ENCODE assay signal across 25 cellular contexts in the genomic region with DNA sequence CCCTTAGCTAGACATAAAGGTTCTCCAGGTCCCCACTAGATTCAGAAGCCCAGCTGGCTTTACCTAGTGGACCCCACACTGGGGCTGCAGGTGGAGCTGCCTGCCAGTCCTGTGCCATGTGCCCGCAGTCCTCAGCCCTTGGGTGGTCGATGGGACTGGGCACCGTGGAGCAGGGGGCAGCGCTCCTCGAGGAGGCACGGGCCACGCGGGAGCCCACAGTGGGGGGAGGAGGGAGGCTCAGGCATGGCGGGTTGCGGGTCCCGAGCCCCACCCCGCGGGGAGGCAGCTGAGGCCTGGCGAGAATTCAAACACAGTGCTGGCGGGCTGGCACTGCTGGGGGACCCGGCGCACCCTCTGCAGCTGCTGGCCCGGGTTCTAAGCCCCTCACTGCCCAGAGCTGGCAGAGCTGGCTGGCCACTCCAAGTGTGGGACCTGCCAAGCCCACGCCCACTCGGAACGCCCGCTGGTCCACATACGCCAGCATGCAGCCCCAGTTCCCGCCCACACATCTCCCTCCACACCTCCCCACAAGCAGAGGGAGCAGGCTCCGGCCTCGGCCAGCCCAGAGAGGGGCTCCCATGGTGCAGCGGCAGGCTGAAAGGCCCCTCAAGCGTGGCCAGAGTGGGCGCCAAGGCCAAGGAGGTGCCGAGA.
DNase-seq lines count a peak whose midpoint lies in the region; ATAC-seq, FAIRE-seq and TF ChIP-seq lines count a peak whose summit lies in the region.
"Had no signal": no experiment of that assay in that cellular context is flagged by ENCODE, and none has a peak within 500 bp of the region (broad histone marks: within the 10 kb centered on the region; RNA-seq: fewer than 3 reads in every experiment).

No MANE protein-coding gene starts in this region.

- no peaks in the 10 kb centered on the region for H3K27me3 Mint-ChIP-seq in type B pancreatic cell
- H3K27me3 Mint-ChIP-seq: CD4-positive, alpha-beta T cell; CD8-positive, alpha-beta memory T cell had no signal

- no peak overlapping the region for H3K4me3 ChIP-seq in right cardiac atrium (ENCODE audit: low read length)
- no peak overlapping the region for H3K4me3 ChIP-seq in heart right ventricle
- H3K4me3 ChIP-seq in kidney (ENCODE audit: low read length in 2 of 2) = no peak overlapping the region
- no peak overlapping the region for H3K4me3 ChIP-seq in lower lobe of right lung
- H3K4me3 ChIP-seq: A549; BLaER1 treated with 17β-estradiol and CSF1 and Interleukin-3, amounts not matched to agents 10 nM and 100 nM; GM23338 had no signal

- no peak for TF ChIP-seq CTCF in heart right ventricle (IDR thresholded peaks at IDR 0.05)
- TF ChIP-seq CTCF in kidney (IDR thresholded peaks at IDR 0.05; ENCODE audit: borderline replicate concordance, extremely low read depth, insufficient read depth) = no peak
- TF ChIP-seq CTCF in type B pancreatic cell (conservative IDR thresholded peaks at IDR 0.05) = no peak
- TF ChIP-seq CTCF in lower lobe of right lung (IDR thresholded peaks at IDR 0.05) = no peak

- no peak overlapping the region for H3K27ac Mint-ChIP-seq in type B pancreatic cell
- H3K27ac Mint-ChIP-seq in activated naive CD4-positive, alpha-beta T cell treated with anti-CD3 and anti-CD28 coated beads, Interleukin-2, amount 50 U/mL, for 72 hours = no peak overlapping the region
- H3K27ac Mint-ChIP-seq: CD14-positive monocyte; CD4-positive, alpha-beta T cell; CD8-positive, alpha-beta memory T cell; GM23338; H9 had no signal

- H3K27ac ChIP-seq in right cardiac atrium (ENCODE audit: low read length) (no peak overlapping the region), heart right ventricle (no peak overlapping the region), kidney (ENCODE audit: low read depth in 2 of 2, low read length in 2 of 2) (no peak overlapping the region), lower lobe of right lung (no peak overlapping the region)
- H3K27ac ChIP-seq: A549; BLaER1 treated with 17β-estradiol and CSF1 and Interleukin-3, amounts not matched to agents 10 nM and 100 nM had no signal

- H3K36me3 Mint-ChIP-seq in type B pancreatic cell = no peaks in the 10 kb centered on the region
- H3K36me3 Mint-ChIP-seq in activated naive CD4-positive, alpha-beta T cell treated with anti-CD3 and anti-CD28 coated beads, Interleukin-2, amount 50 U/mL, for 72 hours = peaks cover 0 to 6% of the 10 kb centered on the region in 2 donors
- H3K36me3 Mint-ChIP-seq: CD14-positive monocyte; CD8-positive, alpha-beta memory T cell had no signal

- intact Hi-C loops in right cardiac atrium (cut with DNase I) = no loop called here
- intact Hi-C loops in heart right ventricle (cut with DNase I) = no loop called here
- intact Hi-C loops in kidney (cut with DNase I) = no loop called here
- intact Hi-C loops in lower lobe of right lung (cut with DNase I) = no loop called here

- 92% methylated on average over 30 of the region's 30 CpGs for WGBS in right cardiac atrium
- WGBS in heart right ventricle, 2 donors = 90 to 96% methylated on average over 26 to 30 of the region's 30 CpGs

- FAIRE-seq in kidney (lab: Jason Lieb, UNC) = no peak
- FAIRE-seq: A549, D721Med, GM12891, GM18507 had no signal

- H3K9ac ChIP-seq in kidney (ENCODE audit: low read length in 2 of 2) = no peak overlapping the region
- H3K9ac ChIP-seq: BLaER1 treated with 17β-estradiol and CSF1 and Interleukin-3, amounts not matched to agents 10 nM and 100 nM had no signal

- H3K27me3 ChIP-seq in right cardiac atrium (ENCODE audit: control insufficient read depth, insufficient read depth) = no peaks in the 10 kb centered on the region
- no peaks in the 10 kb centered on the region for H3K27me3 ChIP-seq in heart right ventricle
- no peaks in the 10 kb centered on the region for H3K27me3 ChIP-seq in lower lobe of right lung (ENCODE audit: low read depth)
- H3K27me3 ChIP-seq: BE2C; BLaER1 treated with 17β-estradiol and CSF1 and Interleukin-3, amounts not matched to agents 10 nM and 100 nM had no signal

- H3K4me1 ChIP-seq in right cardiac atrium (ENCODE audit: control insufficient read depth, insufficient read depth, low read length) (no peaks in the 10 kb centered on the region), heart right ventricle (no peaks in the 10 kb centered on the region), kidney (ENCODE audit: control insufficient read depth in 1 of 2, insufficient read depth in 1 of 2, low read depth in 1 of 2, low read length in 2 of 2) (no peaks in the 10 kb centered on the region), lower lobe of right lung (no peaks in the 10 kb centered on the region)
- H3K4me1 ChIP-seq: A549; BE2C; BLaER1 treated with 17β-estradiol and CSF1 and Interleukin-3, amounts not matched to agents 10 nM and 100 nM had no signal

- peak in 2 of 3 donors; percentile 24 to 46 for DNase-seq in right cardiac atrium
- DNase-seq in heart right ventricle = no peak
- DNase-seq in kidney = peak; percentile 57
- peak; percentile 60 for DNase-seq in type B pancreatic cell (ENCODE audit: extremely low spot score, unreplicated experiment)
- DNase-seq in activated naive CD4-positive, alpha-beta T cell treated with anti-CD3 and anti-CD28 coated beads, Interleukin-2, amount 50 U/mL, for 72 hours (ENCODE audit: low spot score in 2 of 2) = no peak
- no peak for DNase-seq in DMS79 (lab: John Stamatoyannopoulos, UW)
- no peak for DNase-seq in lower lobe of right lung
- DNase-seq: 8988T; ACHN; AML-193; BE2C; CD4-positive, alpha-beta T cell; CD8-positive, alpha-beta memory T cell; DMS 273 treated with DMSO at 0.1 percent for 48 hours; DMS79 treated with DMSO at 0.1 percent for 48 hours; GF-D8; H9 had no signal

- H3K9me3 ChIP-seq in right cardiac atrium (ENCODE audit: control insufficient read depth, low read length) = no peaks in the 10 kb centered on the region
- peaks cover 0 to 7% (median 0%) of the 10 kb centered on the region in 11 donors for H3K9me3 ChIP-seq in heart right ventricle
- no peaks in the 10 kb centered on the region for H3K9me3 ChIP-seq in kidney (ENCODE audit: control insufficient read depth in 1 of 2, low read length in 2 of 2)
- H3K9me3 ChIP-seq in lower lobe of right lung = no peaks in the 10 kb centered on the region
- H3K9me3 ChIP-seq: BE2C had no signal

- no peaks in the 10 kb centered on the region for H3K36me3 ChIP-seq in heart right ventricle
- H3K36me3 ChIP-seq in kidney (ENCODE audit: control insufficient read depth in 1 of 2, insufficient read depth in 2 of 2, low read length in 2 of 2) = no peaks in the 10 kb centered on the region
- H3K36me3 ChIP-seq in lower lobe of right lung = no peaks in the 10 kb centered on the region
- H3K36me3 ChIP-seq: BE2C; BLaER1 treated with 17β-estradiol and CSF1 and Interleukin-3, amounts not matched to agents 10 nM and 100 nM had no signal

- ATAC-seq in right cardiac atrium = no peak
- ATAC-seq in heart right ventricle = no peak
- ATAC-seq in activated naive CD4-positive, alpha-beta T cell treated with anti-CD3 and anti-CD28 coated beads, Interleukin-2, amount 50 U/mL, for 72 hours = no peak
- ATAC-seq in lower lobe of right lung = no peak
- ATAC-seq: A549, GM23338, HCT116 had no signal

- H3K4me1 Mint-ChIP-seq in type B pancreatic cell (ENCODE audit: unreplicated experiment) = no peaks in the 10 kb centered on the region
- H3K4me1 Mint-ChIP-seq: CD14-positive monocyte; CD8-positive, alpha-beta memory T cell; GM23338; H9 had no signal

- H3K4me3 Mint-ChIP-seq in type B pancreatic cell = no peak overlapping the region
- H3K4me3 Mint-ChIP-seq: CD14-positive monocyte; CD4-positive, alpha-beta T cell; CD8-positive, alpha-beta memory T cell; GM23338; H9 had no signal

- no peaks in the 10 kb centered on the region for H3K9me3 Mint-ChIP-seq in type B pancreatic cell
- peaks cover 8 to 12% of the 10 kb centered on the region in 2 donors for H3K9me3 Mint-ChIP-seq in activated naive CD4-positive, alpha-beta T cell treated with anti-CD3 and anti-CD28 coated beads, Interleukin-2, amount 50 U/mL, for 72 hours

Comparison
In these comparisons a context has a peak if more than half of its experiments do, and no peak if none do; other contexts are left out.
1. DNase-seq: peak in right cardiac atrium (2 of 3), kidney (single experiment) and type B pancreatic cell (single experiment); none in heart right ventricle (0 of 2), activated naive CD4-positive, alpha-beta T cell treated with anti-CD3 and anti-CD28 coated beads, Interleukin-2, amount 50 U/mL, for 72 hours (0 of 2), DMS79 (single experiment) and lower lobe of right lung (single experiment).